In genomic region chr3:47283193-47283537, GRCh38 we compare ENCODE assay signal across 1 cellular context.
TF ChIP-seq lines count a peak whose summit lies in the region.

No MANE protein-coding gene starts in this region.

TF ChIP-seq in HEK293, 187 proteins besides CTCF, POLR2A, EP300 and RAD21 (continued from another document):
- peak; percentile 82; the same call in 1 of the 2 replicates for TF ChIP-seq PRDM10 (tag by site-specific recombination; IDR thresholded peaks at IDR 0.05)
- TF ChIP-seq PBX3 (CRISPR knock-in tag; IDR thresholded peaks at IDR 0.05): no peak
- no peak for TF ChIP-seq ZNF324 (tag by site-specific recombination; IDR thresholded peaks at IDR 0.05)
- no peak for TF ChIP-seq ZNF626 (tag by site-specific recombination; IDR thresholded peaks at IDR 0.05)
- no peak for TF ChIP-seq ZNF138 (tag by site-specific recombination; IDR thresholded peaks at IDR 0.05; ENCODE audit: borderline replicate concordance)
- peak; percentile 7; the same call in 1 of the 2 replicates for TF ChIP-seq KLF9 (tag by site-specific recombination; IDR thresholded peaks at IDR 0.05; ENCODE audit: low read depth)
- TF ChIP-seq ZNF624 (tag by site-specific recombination; IDR thresholded peaks at IDR 0.05): no peak
- TF ChIP-seq ZNF670 (tag by site-specific recombination; IDR thresholded peaks at IDR 0.05; ENCODE audit: low read depth): no peak
